Comparison of ENCODE assay signal across 16 cellular contexts in genomic region chr9:90309809-90310522, GRCh38.
"Had no signal": no experiment of that assay in that cellular context is flagged by ENCODE, and none has a peak within 500 bp of the region (broad histone marks: within the 10 kb centered on the region; RNA-seq: fewer than 3 reads in every experiment).

No MANE protein-coding gene starts in this region.

- FAIRE-seq: urothelium cell line had no signal

- ATAC-seq: activated T-helper 17 cell treated with anti-CD3 and anti-CD28 coated beads, Interleukin-2, amount 50 U/mL, for 72 hours; left lung had no signal

- DNase-seq: activated B cell treated with CpG ODN at 0.5 μM for 24 hours; activated CD4-positive, alpha-beta T cell treated with anti-CD3 and anti-CD28 coated beads, Interleukin-2, amount 10 ng/mL, durations not matched to agents 7 days and 5 days; activated naive CD4-positive, alpha-beta T cell treated with anti-CD3 and anti-CD28 coated beads, Interleukin-2, amount 50 U/mL, for 16 hours; activated T-cell treated with anti-CD3 and anti-CD28 coated beads for 4 hours; adrenal gland; caudate nucleus; cortex of kidney; effector CD8-positive, alpha-beta T cell; hippocampal formation; left lung; stomach had no signal

- H3K9me3 Mint-ChIP-seq: activated B cell treated with CpG ODN at 0.5 μM for 24 hours; activated CD4-positive, alpha-beta T cell treated with anti-CD3 and anti-CD28 coated beads, Interleukin-2, amount 10 ng/mL, durations not matched to agents 7 days and 5 days; activated T-helper 17 cell treated with anti-CD3 and anti-CD28 coated beads, Interleukin-2, amount 50 U/mL, for 72 hours; neural crest cell; T-helper 1 cell treated with Interleukin-12 subunit alpha and Interleukin-12 subunit beta and Interleukin-4 antibody, amounts not matched to agents 30 μg/mL and 1 μg/mL, for 36 hours had no signal

- H3K27ac Mint-ChIP-seq: activated B cell treated with CpG ODN at 0.5 μM for 24 hours; activated CD4-positive, alpha-beta T cell treated with anti-CD3 and anti-CD28 coated beads, Interleukin-2, amount 10 ng/mL, durations not matched to agents 7 days and 5 days; activated T-helper 17 cell treated with anti-CD3 and anti-CD28 coated beads, Interleukin-2, amount 50 U/mL, for 72 hours; T-helper 1 cell treated with Interleukin-12 subunit alpha and Interleukin-12 subunit beta and Interleukin-4 antibody, amounts not matched to agents 30 μg/mL and 1 μg/mL, for 36 hours had no signal

- H3K4me3 ChIP-seq: adrenal gland, left lung, skin epidermis, stomach had no signal

- H3K36me3 ChIP-seq: adrenal gland, left lung, stomach had no signal

- H3K4me3 Mint-ChIP-seq: activated B cell treated with CpG ODN at 0.5 μM for 24 hours; activated CD4-positive, alpha-beta T cell treated with anti-CD3 and anti-CD28 coated beads, Interleukin-2, amount 10 ng/mL, durations not matched to agents 7 days and 5 days; activated T-helper 17 cell treated with anti-CD3 and anti-CD28 coated beads, Interleukin-2, amount 50 U/mL, for 72 hours; neural crest cell; T-helper 1 cell treated with Interleukin-12 subunit alpha and Interleukin-12 subunit beta and Interleukin-4 antibody, amounts not matched to agents 30 μg/mL and 1 μg/mL, for 36 hours had no signal

- H3K4me1 Mint-ChIP-seq: activated B cell treated with CpG ODN at 0.5 μM for 24 hours; activated CD4-positive, alpha-beta T cell treated with anti-CD3 and anti-CD28 coated beads, Interleukin-2, amount 10 ng/mL, durations not matched to agents 7 days and 5 days; activated T-helper 17 cell treated with anti-CD3 and anti-CD28 coated beads, Interleukin-2, amount 50 U/mL, for 72 hours; neural crest cell had no signal

- H3K4me1 ChIP-seq: adrenal gland, left lung, stomach had no signal

- H3K9me3 ChIP-seq: adrenal gland, left lung, stomach had no signal
